19 cellular contexts compared by ENCODE assay signal in genomic region chr7:27516415-27516814, GRCh38.
"Had no signal": no experiment of that assay in that cellular context is flagged by ENCODE, and none has a peak within 500 bp of the region (broad histone marks: within the 10 kb centered on the region; RNA-seq: fewer than 3 reads in every experiment).

No MANE protein-coding gene starts in this region.

- H3K27ac ChIP-seq: ascending aorta, breast epithelium, lower lobe of right lung, pancreas, stomach, testis had no signal

- H3K27me3 Mint-ChIP-seq: activated naive CD4-positive, alpha-beta T cell treated with anti-CD3 and anti-CD28 coated beads, Interleukin-2, amount 10 ng/mL, durations not matched to agents 7 days and 5 days; activated T-helper 17 cell treated with anti-CD3 and anti-CD28 coated beads, Interleukin-2, amount 50 U/mL, for 72 hours had no signal

- H3K36me3 ChIP-seq: ascending aorta, breast epithelium, lower lobe of right lung, pancreas, stomach had no signal

- H3K9me3 Mint-ChIP-seq: activated naive CD4-positive, alpha-beta T cell treated with anti-CD3 and anti-CD28 coated beads, Interleukin-2, amount 10 ng/mL, durations not matched to agents 7 days and 5 days; activated T-helper 17 cell treated with anti-CD3 and anti-CD28 coated beads, Interleukin-2, amount 50 U/mL, for 72 hours; immature natural killer cell; neural crest cell; T-helper 2 cell treated with Interferon-gamma antibody and Interleukin-4, amounts not matched to agents 5 μg/mL and 100 μg/mL, for 36 hours had no signal

- H3K4me3 Mint-ChIP-seq: activated naive CD4-positive, alpha-beta T cell treated with anti-CD3 and anti-CD28 coated beads, Interleukin-2, amount 10 ng/mL, durations not matched to agents 7 days and 5 days; activated T-helper 17 cell treated with anti-CD3 and anti-CD28 coated beads, Interleukin-2, amount 50 U/mL, for 72 hours; immature natural killer cell; neural crest cell; T-helper 2 cell treated with Interferon-gamma antibody and Interleukin-4, amounts not matched to agents 5 μg/mL and 100 μg/mL, for 36 hours had no signal

- H3K27ac Mint-ChIP-seq: activated naive CD4-positive, alpha-beta T cell treated with anti-CD3 and anti-CD28 coated beads, Interleukin-2, amount 10 ng/mL, durations not matched to agents 7 days and 5 days; activated T-helper 17 cell treated with anti-CD3 and anti-CD28 coated beads, Interleukin-2, amount 50 U/mL, for 72 hours; immature natural killer cell; T-helper 2 cell treated with Interferon-gamma antibody and Interleukin-4, amounts not matched to agents 5 μg/mL and 100 μg/mL, for 36 hours had no signal

- H3K27me3 ChIP-seq: ascending aorta, breast epithelium, pancreas, stomach, testis had no signal

- H3K4me1 Mint-ChIP-seq: activated naive CD4-positive, alpha-beta T cell treated with anti-CD3 and anti-CD28 coated beads, Interleukin-2, amount 10 ng/mL, durations not matched to agents 7 days and 5 days; activated T-helper 17 cell treated with anti-CD3 and anti-CD28 coated beads, Interleukin-2, amount 50 U/mL, for 72 hours; immature natural killer cell had no signal

- H3K9me3 ChIP-seq: ascending aorta, breast epithelium, lower lobe of right lung, pancreas, stomach, testis had no signal

- H3K4me1 ChIP-seq: ascending aorta, breast epithelium, lower lobe of right lung, pancreas, stomach, testis had no signal

- H3K36me3 Mint-ChIP-seq: activated naive CD4-positive, alpha-beta T cell treated with anti-CD3 and anti-CD28 coated beads, Interleukin-2, amount 10 ng/mL, durations not matched to agents 7 days and 5 days had no signal

- H3K4me3 ChIP-seq: ascending aorta, breast epithelium, lower lobe of right lung, pancreas, stomach, testis had no signal

- DNase-seq: activated CD4-positive, alpha-beta T cell treated with anti-CD3 and anti-CD28 coated beads, Interleukin-2, amount 50 U/mL, for 1 hour; activated CD8-positive, alpha-beta memory T cell treated with anti-CD3 and anti-CD28 coated beads for 24 hours; activated naive CD4-positive, alpha-beta T cell treated with anti-CD3 and anti-CD28 coated beads, Interleukin-2, amount 10 ng/mL, durations not matched to agents 7 days and 5 days; activated T-cell treated with anti-CD3 and anti-CD28 coated beads for 4 hours; cerebellar nuclear complex; effector CD8-positive, alpha-beta T cell; foreskin melanocyte; head of caudate nucleus; immature natural killer cell; lower lobe of right lung; pancreas; stimulated activated CD4-positive, alpha-beta T cell treated with anti-CD3 and anti-CD28 coated beads, Interleukin-1b, Interleukin-23, amount 100 ng/mL, for 48 hours; stomach; testis had no signal
